ENCODE assay signal across 19 cellular contexts in the genomic region with DNA sequence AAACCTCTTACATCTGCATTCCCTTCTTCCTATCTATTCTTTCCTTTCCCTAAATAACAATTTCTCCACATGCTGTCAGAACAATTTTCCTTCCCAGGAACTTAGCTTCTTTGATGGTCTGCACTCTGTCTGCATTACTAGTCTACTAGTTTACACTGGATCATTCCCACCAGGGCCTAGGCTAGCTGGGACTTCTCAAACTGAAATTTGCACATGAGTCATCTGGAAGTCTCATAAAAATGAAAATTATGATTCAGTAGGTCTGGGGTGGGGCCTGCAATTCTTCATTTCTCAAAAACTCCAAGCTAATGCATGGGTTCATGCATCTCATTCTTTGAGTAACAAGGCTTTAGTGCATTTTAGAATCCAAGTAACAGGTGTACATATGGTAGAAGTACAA.
DNase-seq lines count a peak whose midpoint lies in the region; ATAC-seq and TF ChIP-seq lines count a peak whose summit lies in the region.
"Had no signal": no experiment of that assay in that cellular context is flagged by ENCODE, and none has a peak within 500 bp of the region (broad histone marks: within the 10 kb centered on the region; RNA-seq: fewer than 3 reads in every experiment).

No MANE protein-coding gene starts in this region.

- H3K36me3 ChIP-seq in breast epithelium = no peaks in the 10 kb centered on the region
- H3K36me3 ChIP-seq: brain microvascular endothelial cell, heart left ventricle, vagina had no signal

- H3K4me3 Mint-ChIP-seq in MCF 10A (ENCODE audit: unreplicated experiment) = no peak overlapping the region
- no peak overlapping the region for H3K4me3 Mint-ChIP-seq in stimulated activated effector memory CD8-positive, alpha-beta T cell treated with anti-CD3 and anti-CD28 coated beads, Interleukin-12 subunit alpha, Interleukin-12 subunit beta, amount 100 ng/mL, for 72 hours
- H3K4me3 Mint-ChIP-seq: activated naive CD4-positive, alpha-beta T cell treated with anti-CD3 and anti-CD28 coated beads, Interleukin-2, amount 10 ng/mL, durations not matched to agents 7 days and 5 days; CD8-positive, alpha-beta T cell; natural killer cell treated with Interleukin-12 subunit alpha and Interleukin-12 subunit beta and Interleukin-15 and Interleukin-18, amount 100 ng/mL, for 72 hours had no signal

- CTCF ChIA-PET in MCF 10A (lab: Yijun Ruan, JAX) = interaction anchor here (0.6 to 3.0 kb wide), 8 partner anchors 8 to 911 kb away, joined by 3 to 9 read pairs (median 4); no protein-coding TSS in a partner anchor

- intact Hi-C loops in MCF 10A (cut with micrococcal nuclease) (no loop called here), breast epithelium (cut with DNase I; ENCODE audit: low total_unique reads) (no loop called here), Right ventricle myocardium superior (cut with DNase I) (loop anchor here (10.0 kb wide), 1 partner anchor 204 kb away; a partner anchor contains a TSS)

- no peaks in the 10 kb centered on the region for H3K27me3 Mint-ChIP-seq in MCF 10A (ENCODE audit: insufficient read depth, unreplicated experiment)

- no peaks in the 10 kb centered on the region for H3K4me1 ChIP-seq in breast epithelium
- H3K4me1 ChIP-seq: heart left ventricle had no signal

- H3K4me1 Mint-ChIP-seq in MCF 10A (ENCODE audit: insufficient read depth, unreplicated experiment) = peaks cover 12% of the 10 kb centered on the region
- peaks cover 7% of the 10 kb centered on the region for H3K4me1 Mint-ChIP-seq in stimulated activated effector memory CD8-positive, alpha-beta T cell treated with anti-CD3 and anti-CD28 coated beads, Interleukin-12 subunit alpha, Interleukin-12 subunit beta, amount 100 ng/mL, for 72 hours
- H3K4me1 Mint-ChIP-seq: activated naive CD4-positive, alpha-beta T cell treated with anti-CD3 and anti-CD28 coated beads, Interleukin-2, amount 10 ng/mL, durations not matched to agents 7 days and 5 days had no signal

- no peak overlapping the region for H3K27ac ChIP-seq in breast epithelium
- H3K27ac ChIP-seq: brain microvascular endothelial cell, vagina had no signal

- ATAC-seq in stimulated activated effector memory CD8-positive, alpha-beta T cell treated with anti-CD3 and anti-CD28 coated beads, Interleukin-12 subunit alpha, Interleukin-12 subunit beta, amount 100 ng/mL, for 72 hours = peak; percentile 88
- no peak for ATAC-seq in Right ventricle myocardium superior (ENCODE audit: poor library complexity)
- ATAC-seq: CD8-positive, alpha-beta T cell; heart left ventricle; HepG2; natural killer cell treated with Interleukin-12 subunit alpha and Interleukin-12 subunit beta and Interleukin-15 and Interleukin-18, amount 100 ng/mL, for 72 hours had no signal

- peak; percentile 52 for DNase-seq in MCF 10A (ENCODE audit: unreplicated experiment)
- no peak for DNase-seq in breast epithelium (ENCODE audit: low spot score in 2 of 2)
- DNase-seq in RKO (ENCODE audit: low spot score) = peak; percentile 32
- DNase-seq in fibroblast of the aortic adventitia (ENCODE audit: low read depth) = peak; percentile 41
- no peak for DNase-seq in stimulated activated effector memory CD8-positive, alpha-beta T cell treated with anti-CD3 and anti-CD28 coated beads, Interleukin-12 subunit alpha, Interleukin-12 subunit beta, amount 100 ng/mL, for 72 hours (ENCODE audit: low spot score in 2 of 2)
- DNase-seq in activated CD8-positive, alpha-beta memory T cell treated with anti-CD3 and anti-CD28 coated beads for 24 hours = no peak
- DNase-seq in Right ventricle myocardium superior = no peak
- no peak for DNase-seq in NCI-H524 treated with DMSO at 0.1 percent for 48 hours (lab: John Stamatoyannopoulos, UW)
- DNase-seq: activated naive CD4-positive, alpha-beta T cell treated with anti-CD3 and anti-CD28 coated beads, Interleukin-2, amount 10 ng/mL, durations not matched to agents 7 days and 5 days; brain microvascular endothelial cell; CD8-positive, alpha-beta T cell; dermis blood vessel endothelial cell; DND-41; heart left ventricle; NCI-H187 treated with DMSO at 0.1 percent for 48 hours; SIG-M5 had no signal

- BruUV-seq in MCF 10A (replicated peaks; lab: Mats Ljungman, UMichigan) = no TSS peak

- H3K4me3 ChIP-seq in breast epithelium (no peak overlapping the region), fibroblast of the aortic adventitia (ENCODE audit: low read depth, low read length) (no peak overlapping the region)
- H3K4me3 ChIP-seq: heart left ventricle, vagina had no signal

- no peaks in the 10 kb centered on the region for H3K9me3 ChIP-seq in breast epithelium
- H3K9me3 ChIP-seq: heart left ventricle, vagina had no signal

- H3K27me3 ChIP-seq in breast epithelium = no peaks in the 10 kb centered on the region
- H3K27me3 ChIP-seq: brain microvascular endothelial cell, vagina had no signal

- peak overlapping the region; percentile 50 for H3K27ac Mint-ChIP-seq in MCF 10A (ENCODE audit: low read depth, unreplicated experiment)
- peak overlapping the region; percentile 4 for H3K27ac Mint-ChIP-seq in stimulated activated effector memory CD8-positive, alpha-beta T cell treated with anti-CD3 and anti-CD28 coated beads, Interleukin-12 subunit alpha, Interleukin-12 subunit beta, amount 100 ng/mL, for 72 hours
- H3K27ac Mint-ChIP-seq: activated naive CD4-positive, alpha-beta T cell treated with anti-CD3 and anti-CD28 coated beads, Interleukin-2, amount 10 ng/mL, durations not matched to agents 7 days and 5 days; CD8-positive, alpha-beta T cell; natural killer cell treated with Interleukin-12 subunit alpha and Interleukin-12 subunit beta and Interleukin-15 and Interleukin-18, amount 100 ng/mL, for 72 hours had no signal

- H3K9me3 Mint-ChIP-seq in MCF 10A (ENCODE audit: unreplicated experiment) = no peaks in the 10 kb centered on the region
- H3K9me3 Mint-ChIP-seq in stimulated activated effector memory CD8-positive, alpha-beta T cell treated with anti-CD3 and anti-CD28 coated beads, Interleukin-12 subunit alpha, Interleukin-12 subunit beta, amount 100 ng/mL, for 72 hours = no peaks in the 10 kb centered on the region
- H3K9me3 Mint-ChIP-seq: activated naive CD4-positive, alpha-beta T cell treated with anti-CD3 and anti-CD28 coated beads, Interleukin-2, amount 10 ng/mL, durations not matched to agents 7 days and 5 days; CD8-positive, alpha-beta T cell; natural killer cell treated with Interleukin-12 subunit alpha and Interleukin-12 subunit beta and Interleukin-15 and Interleukin-18, amount 100 ng/mL, for 72 hours had no signal

- POLR2A ChIA-PET in MCF 10A (lab: Yijun Ruan, JAX) = interaction anchor here (0.6 to 1.6 kb wide), 6 partner anchors 9 to 318 kb away, joined by 3 to 4 read pairs (median 4); a partner anchor contains a TSS

- TF ChIP-seq CTCF in MCF 10A (IDR thresholded peaks at IDR 0.05; ENCODE audit: unreplicated experiment) = no peak
- TF ChIP-seq CTCF in breast epithelium (IDR thresholded peaks at IDR 0.05) = no peak
- TF ChIP-seq CTCF in fibroblast of the aortic adventitia (IDR thresholded peaks at IDR 0.05; ENCODE audit: insufficient read depth, low read length) = no peak

- H3K36me3 Mint-ChIP-seq in MCF 10A (ENCODE audit: insufficient read depth, unreplicated experiment) = no peaks in the 10 kb centered on the region
- H3K36me3 Mint-ChIP-seq in stimulated activated effector memory CD8-positive, alpha-beta T cell treated with anti-CD3 and anti-CD28 coated beads, Interleukin-12 subunit alpha, Interleukin-12 subunit beta, amount 100 ng/mL, for 72 hours = no peaks in the 10 kb centered on the region
- H3K36me3 Mint-ChIP-seq: activated naive CD4-positive, alpha-beta T cell treated with anti-CD3 and anti-CD28 coated beads, Interleukin-2, amount 10 ng/mL, durations not matched to agents 7 days and 5 days; CD8-positive, alpha-beta T cell; natural killer cell treated with Interleukin-12 subunit alpha and Interleukin-12 subunit beta and Interleukin-15 and Interleukin-18, amount 100 ng/mL, for 72 hours had no signal

- no peak for TF ChIP-seq POLR2A in breast epithelium (IDR thresholded peaks at IDR 0.05)

Comparison
In these comparisons a context has a peak if more than half of its experiments do, and no peak if none do; other contexts are left out.
1. DNase-seq: peak in MCF 10A (single experiment), RKO (single experiment) and fibroblast of the aortic adventitia (single experiment); none in breast epithelium (0 of 2), stimulated activated effector memory CD8-positive, alpha-beta T cell treated with anti-CD3 and anti-CD28 coated beads, Interleukin-12 subunit alpha, Interleukin-12 subunit beta, amount 100 ng/mL, for 72 hours (0 of 2), activated CD8-positive, alpha-beta memory T cell treated with anti-CD3 and anti-CD28 coated beads for 24 hours (single experiment), Right ventricle myocardium superior (single experiment) and NCI-H524 treated with DMSO at 0.1 percent for 48 hours (single experiment).